9 cellular contexts compared by ENCODE assay signal in genomic region chr13:111183959-111184684, GRCh38.
DNase-seq lines count a peak whose midpoint lies in the region; ATAC-seq, FAIRE-seq and TF ChIP-seq lines count a peak whose summit lies in the region.
"Had no signal": no experiment of that assay in that cellular context is flagged by ENCODE, and none has a peak within 500 bp of the region (broad histone marks: within the 10 kb centered on the region; RNA-seq: fewer than 3 reads in every experiment).

No MANE protein-coding gene starts in this region.

- peak overlapping the region; percentile 48 for H3K27ac ChIP-seq in brain microvascular endothelial cell

- peak overlapping the region; percentile 55 for H3K4me3 ChIP-seq in GM12865 (ENCODE audit: low read depth, low read length)
- H3K4me3 ChIP-seq in brain microvascular endothelial cell (ENCODE audit: low read depth, low read length), result no peak overlapping the region

- ATAC-seq in HG03521 (IDR thresholded peaks at IDR 0.05; ENCODE audit: unreplicated experiment), result peak; percentile 2
- ATAC-seq in HG02623 (IDR thresholded peaks at IDR 0.05; ENCODE audit: unreplicated experiment), result no peak
- ATAC-seq in GM18867 (IDR thresholded peaks at IDR 0.05; ENCODE audit: unreplicated experiment), result no peak

- H3K27me3 ChIP-seq in brain microvascular endothelial cell (replicated peaks), result no peaks in the 10 kb centered on the region

- H3K36me3 ChIP-seq in brain microvascular endothelial cell (replicated peaks), result no peaks in the 10 kb centered on the region

- FAIRE-seq in HTR-8/SVneo (lab: Jason Lieb, UNC), result no peak
- FAIRE-seq: keratinocyte had no signal

- TF ChIP-seq CTCF in GM12865 (IDR thresholded peaks at IDR 0.05; ENCODE audit: insufficient read depth, low read depth, low read length, missing control alignments) (no peak), brain microvascular endothelial cell (IDR thresholded peaks at IDR 0.05; ENCODE audit: low read depth, low read length, missing control alignments) (no peak)

- DNase-seq in GM12865 (ENCODE audit: low read depth) (peak; percentile 69), brain microvascular endothelial cell (no peak), pons (ENCODE audit: low spot score) (peak; percentile 45), HTR-8/SVneo (ENCODE audit: insufficient read length, low spot score) (no peak), kidney tubule cell (ENCODE audit: low spot score) (no peak)

- in situ Hi-C loops in brain microvascular endothelial cell (cut with HindIII; ENCODE audit: low pct_ligation_motif_present, low sequenced_read_pairs), result no loop called here

Comparison
In these comparisons a context has a peak if more than half of its experiments do, and no peak if none do; other contexts are left out.
1. DNase-seq: peak in GM12865 (single experiment) and pons (single experiment); none in brain microvascular endothelial cell (single experiment), HTR-8/SVneo (single experiment) and kidney tubule cell (single experiment).